ENCODE assay signal across 8 cellular contexts in the genomic region with DNA sequence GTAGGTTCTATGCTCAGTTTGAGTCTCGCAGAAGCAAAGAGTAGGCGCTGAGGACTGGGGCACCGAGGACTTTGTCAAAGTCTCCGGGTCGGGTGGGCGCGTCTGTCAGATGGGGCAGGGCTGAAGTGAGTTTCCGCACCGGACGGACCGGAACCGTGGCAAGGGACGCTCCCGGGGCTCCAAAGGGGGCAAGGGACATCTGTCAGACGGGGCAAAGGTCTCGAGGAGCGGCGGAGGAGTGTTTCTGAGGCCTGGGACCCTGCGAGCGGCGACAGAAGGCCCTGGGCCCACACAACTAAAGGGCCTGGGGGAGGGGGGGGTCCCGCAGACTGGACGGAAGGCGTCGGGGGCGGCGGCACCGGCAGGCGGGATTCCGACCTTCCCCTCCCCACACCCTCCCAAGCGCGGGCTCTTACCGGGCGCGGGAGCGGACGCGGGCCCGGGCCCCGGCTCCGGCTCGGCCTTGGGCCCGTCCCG. TPM values are rescaled to one million over a fixed set of nuclear protein-coding genes. Genes with fewer than 3 reads are reported as not detected.
DNase-seq lines count a peak whose midpoint lies in the region; ATAC-seq and TF ChIP-seq lines count a peak whose summit lies in the region.

No MANE protein-coding gene starts in this region.

- H3K36me3 ChIP-seq in heart left ventricle (peaks cover 0 to 28% (median 15%) of the 10 kb centered on the region in 9 donors), SJSA1 (peaks cover 47% of the 10 kb centered on the region), osteoblast (ENCODE audit: insufficient read depth, low read length) (peaks cover 3% of the 10 kb centered on the region)

- TF ChIP-seq POLR2A in heart left ventricle (IDR thresholded peaks at IDR 0.05): no peak

- DNase-seq in heart left ventricle: peak in 3 of 5 donors; percentile 26 to 61 (median 35)
- no peak for DNase-seq in left cardiac atrium
- no peak for DNase-seq in SJSA1 (ENCODE audit: low read depth in 1 of 2, low spot score in 2 of 2)
- DNase-seq in epithelial cell of esophagus (ENCODE audit: low read depth): no peak
- peak; percentile 96 for DNase-seq in osteoblast (ENCODE audit: insufficient read length, low spot score, missing footprints)
- DNase-seq in COLO829 (ENCODE audit: low spot score): no peak

- H3K27ac ChIP-seq in heart left ventricle: peak overlapping the region in 10 of 12 donors; percentile 42 to 78 (median 71)
- H3K27ac ChIP-seq in SJSA1: peak overlapping the region; percentile 59
- H3K27ac ChIP-seq in osteoblast (ENCODE audit: low read depth, low read length): peak overlapping the region; percentile 48

- TF ChIP-seq CTCF in heart left ventricle (IDR thresholded peaks at IDR 0.05) (no peak), epithelial cell of esophagus (IDR thresholded peaks at IDR 0.05; ENCODE audit: insufficient read depth, low read depth, low read length, missing control alignments) (no peak), osteoblast (IDR thresholded peaks at IDR 0.05; ENCODE audit: extremely low read depth, low read depth, low read length) (no peak)

- intact Hi-C loops in heart left ventricle (cut with DNase I) (loop anchor here in 1 of 10 donors (5.0 kb wide), 1 partner anchor 55 kb away; a partner anchor contains a TSS), left cardiac atrium (cut with DNase I) (no loop called here)

- H3K4me1 ChIP-seq in heart left ventricle (peaks cover 3 to 45% (median 31%) of the 10 kb centered on the region in 12 donors), SJSA1 (replicated peaks) (peaks cover 19% of the 10 kb centered on the region), osteoblast (ENCODE audit: insufficient read depth, low read length) (peaks cover 18% of the 10 kb centered on the region)

- WGBS in heart left ventricle, 4 donors: 0 to 1% (median 0%) methylated on average over 17 to 44 of the region's 44 CpGs

- peak overlapping the region; percentile 77 for H2AFZ ChIP-seq in osteoblast (ENCODE audit: low read length)

- H4K20me1 ChIP-seq in osteoblast (ENCODE audit: insufficient read depth, low read length): peaks cover 19% of the 10 kb centered on the region

- H3K9me3 ChIP-seq in heart left ventricle (no peaks in the 10 kb centered on the region), SJSA1 (replicated peaks) (no peaks in the 10 kb centered on the region), osteoblast (ENCODE audit: low read depth, low read length) (no peaks in the 10 kb centered on the region)

- H3K4me3 ChIP-seq in heart left ventricle (peak overlapping the region; percentile 73 to 97 (median 86)), SJSA1 (peak overlapping the region; percentile 89), epithelial cell of esophagus (ENCODE audit: low read length) (peak overlapping the region; percentile 85), osteoblast (ENCODE audit: insufficient read depth, low read length) (peak overlapping the region; percentile 88)

- H3K79me2 ChIP-seq in osteoblast (ENCODE audit: insufficient read depth, low read length): peaks cover 52% of the 10 kb centered on the region

- peak overlapping the region; percentile 97 for H3K4me2 ChIP-seq in osteoblast (ENCODE audit: insufficient read depth, low read length)

- H3K27me3 ChIP-seq in heart left ventricle (no peaks in the 10 kb centered on the region), SJSA1 (replicated peaks) (no peaks in the 10 kb centered on the region), osteoblast (ENCODE audit: insufficient read depth, low read length) (no peaks in the 10 kb centered on the region)

- ATAC-seq in heart left ventricle: peak in 1 of 4 donors; percentile 0
- ATAC-seq in left cardiac atrium: no peak
- ATAC-seq in HG02970 (IDR thresholded peaks at IDR 0.05; ENCODE audit: low FRiP score, unreplicated experiment): no peak
- no peak for ATAC-seq in HG03521 (IDR thresholded peaks at IDR 0.05; ENCODE audit: unreplicated experiment)

RNA-seq across cellular contexts. Expression of a gene that starts 13.3 kb away (rescaled TPM):
- total RNA-seq in heart left ventricle (10 to 100 TPM; 46.5 to 72.2 (median 60.1) TPM), left cardiac atrium (10 to 100 TPM; 61.5 to 74.2 TPM), osteoblast (63.9 and 69.5 TPM in 2 replicates)
- polyA plus RNA-seq in heart left ventricle: 10 to 100 TPM; 43.3 to 67.5 TPM
- 76.3 and 82.0 TPM in 2 replicates for total RNA-seq in SJSA1 (2014; rRNA removed; shearing (Covaris generic))

RNA-seq across cellular contexts. Expression of a gene that starts 17.7 kb away (rescaled TPM):
- total RNA-seq in heart left ventricle: 10 to 100 TPM; 23.1 to 52.4 (median 25.7) TPM
- polyA plus RNA-seq in heart left ventricle: 10 to 100 TPM; 19.0 to 26.2 TPM
- total RNA-seq in left cardiac atrium: 10 to 100 TPM; 26.9 to 28.7 TPM
- total RNA-seq in SJSA1 (2014; rRNA removed; shearing (Covaris generic)): 11.6 and 13.5 TPM in 2 replicates
- total RNA-seq in osteoblast: 8.3 and 9.8 TPM in 2 replicates

RNA-seq across cellular contexts. Expression of a gene that starts 32.3 kb away (rescaled TPM):
- total RNA-seq in heart left ventricle (1 to 10 TPM in 5 of 9 donors, under 1 TPM in 4; 0.42 to 9.1 (median 1.0) TPM), left cardiac atrium (1 to 10 TPM; 1.7 to 2.0 TPM), osteoblast (under 0.01 TPM in 2 replicates)
- polyA plus RNA-seq in heart left ventricle: under 1 TPM; 0.60 to 0.99 TPM
- total RNA-seq in SJSA1 (2014; rRNA removed; shearing (Covaris generic)): not detected in 2 replicates

RNA-seq across cellular contexts. Expression of a gene that starts 47.2 kb away (rescaled TPM):
- total RNA-seq in heart left ventricle (not detected), left cardiac atrium (not detected), osteoblast (not detected in 2 replicates)
- polyA plus RNA-seq in heart left ventricle: not detected
- not detected in 2 replicates for total RNA-seq in SJSA1 (2014; rRNA removed; shearing (Covaris generic))

RNA-seq across cellular contexts. Expression of a gene that starts 52.5 kb away (rescaled TPM):
- 10 to 100 TPM; 15.3 to 24.8 (median 18.9) TPM for total RNA-seq in heart left ventricle
- polyA plus RNA-seq in heart left ventricle: 10 to 100 TPM in 1 of 2 donors, 1 to 10 TPM in 1; 9.6 to 17.5 TPM
- total RNA-seq in left cardiac atrium: 10 to 100 TPM; 16.0 to 30.5 TPM
- 10.9 and 27.5 TPM in 2 replicates for total RNA-seq in SJSA1 (2014; rRNA removed; shearing (Covaris generic))
- total RNA-seq in osteoblast: 18.1 and 18.6 TPM in 2 replicates

Comparison
In these comparisons a context has a peak if more than half of its experiments do, and no peak if none do; other contexts are left out.
1. DNase-seq: peak in heart left ventricle (3 of 5) and osteoblast (single experiment); none in left cardiac atrium (single experiment), SJSA1 (0 of 2), epithelial cell of esophagus (single experiment) and COLO829 (single experiment).
2. Peak in every context shown above with its lines, with median percentiles within 50 percentile points of each other: H3K27ac ChIP-seq and H3K4me3 ChIP-seq.